ENCODE assay signal across 1 cellular context in the genomic region with DNA sequence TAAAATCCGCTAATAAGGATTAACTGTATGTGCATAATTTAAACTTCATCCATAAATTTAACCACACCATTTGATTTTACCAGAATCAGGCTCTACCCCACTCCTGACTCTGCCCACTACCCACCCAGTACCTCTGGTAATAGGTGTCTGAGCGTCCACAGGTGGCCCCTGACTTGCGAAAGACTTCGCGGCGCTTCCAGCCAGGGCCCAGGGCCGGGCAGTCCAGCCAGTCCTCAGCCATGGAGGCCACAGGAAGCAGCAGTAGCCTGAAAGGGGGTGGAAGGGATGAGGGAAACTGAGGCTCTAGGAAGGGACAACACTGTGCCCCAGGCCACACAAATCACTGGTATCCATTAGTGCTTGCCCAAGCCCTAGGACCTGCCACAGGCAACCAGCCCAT.
TF ChIP-seq lines count a peak whose summit lies in the region.

No MANE protein-coding gene starts in this region.

TF ChIP-seq in IMR-90, 13 proteins besides CTCF, POLR2A, EP300 and RAD21:
- TF ChIP-seq, protein P1, sequence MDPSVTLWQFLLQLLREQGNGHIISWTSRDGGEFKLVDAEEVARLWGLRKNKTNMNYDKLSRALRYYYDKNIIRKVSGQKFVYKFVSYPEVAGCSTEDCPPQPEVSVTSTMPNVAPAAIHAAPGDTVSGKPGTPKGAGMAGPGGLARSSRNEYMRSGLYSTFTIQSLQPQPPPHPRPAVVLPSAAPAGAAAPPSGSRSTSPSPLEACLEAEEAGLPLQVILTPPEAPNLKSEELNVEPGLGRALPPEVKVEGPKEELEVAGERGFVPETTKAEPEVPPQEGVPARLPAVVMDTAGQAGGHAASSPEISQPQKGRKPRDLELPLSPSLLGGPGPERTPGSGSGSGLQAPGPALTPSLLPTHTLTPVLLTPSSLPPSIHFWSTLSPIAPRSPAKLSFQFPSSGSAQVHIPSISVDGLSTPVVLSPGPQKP (IDR thresholded peaks at IDR 0.05; ENCODE audit: borderline replicate concordance, low read depth, low read length), result no peak
- TF ChIP-seq, protein P2, sequence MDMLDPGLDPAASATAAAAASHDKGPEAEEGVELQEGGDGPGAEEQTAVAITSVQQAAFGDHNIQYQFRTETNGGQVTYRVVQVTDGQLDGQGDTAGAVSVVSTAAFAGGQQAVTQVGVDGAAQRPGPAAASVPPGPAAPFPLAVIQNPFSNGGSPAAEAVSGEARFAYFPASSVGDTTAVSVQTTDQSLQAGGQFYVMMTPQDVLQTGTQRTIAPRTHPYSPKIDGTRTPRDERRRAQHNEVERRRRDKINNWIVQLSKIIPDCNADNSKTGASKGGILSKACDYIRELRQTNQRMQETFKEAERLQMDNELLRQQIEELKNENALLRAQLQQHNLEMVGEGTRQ (IDR thresholded peaks at IDR 0.05; ENCODE audit: low read depth, low read length), result no peak
- no peak for TF ChIP-seq NFE2L2 (IDR thresholded peaks at IDR 0.05; ENCODE audit: low read depth, low read length)
- no peak for TF ChIP-seq FOS (IDR thresholded peaks at IDR 0.05; ENCODE audit: low read depth, low read length)
- TF ChIP-seq MAFK (IDR thresholded peaks at IDR 0.05; ENCODE audit: low read depth, low read length), result no peak
- TF ChIP-seq CEBPB (IDR thresholded peaks at IDR 0.05; ENCODE audit: low read depth, low read length), result no peak
- TF ChIP-seq MXI1 (IDR thresholded peaks at IDR 0.05; ENCODE audit: borderline replicate concordance, low read depth, low read length), result no peak
- no peak for TF ChIP-seq BHLHE40 (IDR thresholded peaks at IDR 0.05; ENCODE audit: low read depth, low read length)
- TF ChIP-seq SMC3 (IDR thresholded peaks at IDR 0.05; ENCODE audit: low read depth, low read length), result no peak
- no peak for TF ChIP-seq RCOR1 (IDR thresholded peaks at IDR 0.05; ENCODE audit: insufficient replicate concordance, low read length)
- TF ChIP-seq RFX5 (IDR thresholded peaks at IDR 0.05; ENCODE audit: low read depth, low read length), result no peak
- TF ChIP-seq CHD1 (IDR thresholded peaks at IDR 0.05; ENCODE audit: low read depth, low read length), result no peak
- no peak for TF ChIP-seq MAZ (IDR thresholded peaks at IDR 0.05; ENCODE audit: borderline replicate concordance, low read depth, low read length)
